7 cellular contexts compared by ENCODE assay signal in genomic region chr6:43723737-43724295, GRCh38. TPM values are rescaled to one million over a fixed set of nuclear protein-coding genes. Genes with fewer than 3 reads are reported as not detected.
DNase-seq lines count a peak whose midpoint lies in the region; ATAC-seq, FAIRE-seq and TF ChIP-seq lines count a peak whose summit lies in the region.

No MANE protein-coding gene starts in this region.

- no peak for TF ChIP-seq POLR2A in HepG2 (IDR thresholded peaks at IDR 0.05; ENCODE audit: insufficient read depth in 1 of 2, low read depth in 2 of 2, low read length in 2 of 2)

- peaks cover 7% of the 10 kb centered on the region for H3K27me3 Mint-ChIP-seq in central memory CD8-positive, alpha-beta T cell

- in situ Hi-C loops in HepG2 (cut with HindIII; ENCODE audit: extremely low pct_ligation_motif_present, low pct_unique_long_range_greater_than_20kb), result loop anchor here (5.0 kb wide), 3 partner anchors 43 to 353 kb away; no protein-coding TSS in a partner anchor

- intact Hi-C loops in HepG2 (cut with micrococcal nuclease; ENCODE audit: unreplicated experiment), result loop anchor here (1.0 to 2.0 kb wide), 8 partner anchors 35 to 355 kb away; no protein-coding TSS in a partner anchor

- DNase-seq in NCI-H1930 (lab: John Stamatoyannopoulos, UW), result peak; percentile 32 to 59
- DNase-seq in activated CD4-positive, CD25-positive, alpha-beta regulatory T cell (lab: John Stamatoyannopoulos, UW), result peak; percentile 22 to 44 (median 36)
- peak; percentile 48 to 49 for DNase-seq in central memory CD8-positive, alpha-beta T cell (ENCODE audit: low spot score in 2 of 2)
- peak; percentile 84 for DNase-seq in HepG2 (ENCODE audit: low spot score)
- DNase-seq in stimulated activated CD8-positive, alpha-beta memory T cell treated with anti-CD3 and anti-CD28 coated beads, Interleukin-4, amount 100 ng/mL, for 24 hours (ENCODE audit: low read depth), result peak; percentile 57

- H3K27ac Mint-ChIP-seq in central memory CD8-positive, alpha-beta T cell (ENCODE audit: low read depth), result peak overlapping the region; percentile 19

- H3K79me2 ChIP-seq in HepG2 (ENCODE audit: insufficient read depth, low read length), result no peaks in the 10 kb centered on the region

- no TSS peak for BruUV-seq in HepG2 (replicated peaks; lab: Mats Ljungman, UMichigan)

- H3K27ac ChIP-seq in HepG2 (ENCODE audit: extremely low read length, insufficient read depth, low read length), result no peak overlapping the region

- peak; percentile 85 for TF ChIP-seq CTCF in GM12874 (IDR thresholded peaks at IDR 0.05; ENCODE audit: insufficient read depth, low read depth, low read length)
- peak; percentile 98 for TF ChIP-seq CTCF in HepG2 (CRISPR knock-in tag; IDR thresholded peaks at IDR 0.05)

- no peak overlapping the region; a peak in 1 of 6 replicates for H3K4me3 ChIP-seq in HepG2 (replicated peaks in 1 of 3; ENCODE audit: insufficient read depth in 1 of 3, low read depth in 2 of 3, low read length in 3 of 3)

- H3K4me2 ChIP-seq in HepG2 (ENCODE audit: low read depth, low read length), result peak overlapping the region; percentile 70; the same call in 1 of the 2 replicates

- no peak overlapping the region for H3K4me3 Mint-ChIP-seq in central memory CD8-positive, alpha-beta T cell

- 27% methylated on average over 9 of the region's 9 CpGs for WGBS in HepG2 (ENCODE audit: low lambda C conversion rate)

- H3K9me3 Mint-ChIP-seq in central memory CD8-positive, alpha-beta T cell, result no peaks in the 10 kb centered on the region

- CTCF ChIA-PET in HepG2 (lab: Yijun Ruan, JAX; ENCODE audit: low intra/inter-chr PET ratio, low total read pairs), result interaction anchor here (0.7 to 3.6 kb wide), 9 partner anchors 35 to 355 kb away, joined by 3 to 23 read pairs (median 6); partner anchors contain the start of gene VEGFA

- TF ChIP-seq EP300 in HepG2 (IDR thresholded peaks at IDR 0.05; ENCODE audit: low read depth in 2 of 2, low read length in 2 of 2) (no peak), HepG2 (CRISPR knock-in tag; IDR thresholded peaks at IDR 0.05; ENCODE audit: borderline replicate concordance) (no peak)

- H3K36me3 ChIP-seq in HepG2 (replicated peaks in 1 of 2; ENCODE audit: control insufficient read depth in 1 of 2, insufficient read depth in 2 of 2, low read length in 2 of 2), result no peaks in the 10 kb centered on the region

- peaks cover 50% of the 10 kb centered on the region for H3K4me1 ChIP-seq in HepG2 (ENCODE audit: insufficient read depth, low read length)

- POLR2A ChIA-PET in HepG2 (lab: Yijun Ruan, JAX), result interaction anchor here (1.5 to 2.0 kb wide), 6 partner anchors 9 to 350 kb away, joined by 4 to 31 read pairs (median 8); partner anchors contain the start of gene VEGFA

- no peak overlapping the region for H3K9ac ChIP-seq in HepG2 (ENCODE audit: insufficient read depth, low read depth, low read length)

- H3K9me3 ChIP-seq in HepG2 (ENCODE audit: low read length), result no peaks in the 10 kb centered on the region

- no peaks in the 10 kb centered on the region for H4K20me1 ChIP-seq in HepG2 (ENCODE audit: insufficient read depth, low read length)

- H2AFZ ChIP-seq in HepG2 (ENCODE audit: low read length), result no peak overlapping the region

- peak; percentile 95 for TF ChIP-seq RAD21 in HepG2 (CRISPR knock-in tag; IDR thresholded peaks at IDR 0.05)

- peaks cover 24% of the 10 kb centered on the region for H3K4me1 Mint-ChIP-seq in central memory CD8-positive, alpha-beta T cell

- H3K36me3 Mint-ChIP-seq in central memory CD8-positive, alpha-beta T cell (ENCODE audit: insufficient read depth), result peaks cover 5% of the 10 kb centered on the region

- FAIRE-seq in HepG2 (lab: Jason Lieb, UNC), result peak; percentile 96

- ATAC-seq in HG02588 (IDR thresholded peaks at IDR 0.05; ENCODE audit: unreplicated experiment) (peak; percentile 59), HepG2 (peak; percentile 91)
- peak; percentile 54 for ATAC-seq in central memory CD8-positive, alpha-beta T cell (replicated peaks; ENCODE audit: extremely low read depth, poor library complexity, severe bottlenecking)

- peaks cover 0 to 5% of the 10 kb centered on the region in 2 experiments; a peak in 2 of 5 replicates for H3K27me3 ChIP-seq in HepG2 (ENCODE audit: control insufficient read depth in 1 of 2, insufficient read depth in 2 of 2, low read length in 2 of 2)

TF ChIP-seq in HepG2, 621 proteins besides CTCF, POLR2A, EP300 and RAD21 (continues in another document):
- TF ChIP-seq AHR (CRISPR knock-in tag; IDR thresholded peaks at IDR 0.05) (no peak), ZNF276 (CRISPR knock-in tag; IDR thresholded peaks at IDR 0.05; ENCODE audit: low read depth) (no peak), TEAD2 (CRISPR knock-in tag; IDR thresholded peaks at IDR 0.05) (peak; percentile 54; the same call in 1 of the 2 replicates)

RNA-seq across cellular contexts. Expression of gene MRPS18A, which starts 36.2 kb away (rescaled TPM):
- 89.1 and 100 TPM in 2 replicates for total RNA-seq in HepG2 (2016; rRNA removed; fragmentation: Illumina TruSeq; extraction: Trizol)
- 51.0 and 53.1 TPM in 2 replicates for total RNA-seq in HepG2 (2016; cell fraction: cytosol; rRNA removed; fragmentation: Illumina TruSeq; extraction: Trizol; ENCODE audit: low read depth)
- 92.0 and 115 TPM in 2 replicates for total RNA-seq in HepG2 (2016; cell fraction: insoluble cytoplasmic fraction; rRNA removed; fragmentation: Illumina TruSeq; extraction: Trizol)
- 52.2 and 52.5 TPM in 2 replicates for total RNA-seq in HepG2 (2016; cell fraction: membrane; rRNA removed; fragmentation: Illumina TruSeq; extraction: Trizol)
- 44.5 and 50.5 TPM in 2 replicates for total RNA-seq in HepG2 (2016; cell fraction: nucleus; rRNA removed; fragmentation: Illumina TruSeq; extraction: Trizol)
- 87.8 and 102 TPM in 2 replicates for polyA plus RNA-seq in HepG2 (2011; rRNA removed)
- 108 and 150 TPM in 2 replicates for polyA plus RNA-seq in HepG2 (2011; cell fraction: cytosol; rRNA removed)
- 43.7 and 43.9 TPM in 2 replicates for polyA plus RNA-seq in HepG2 (2011; cell fraction: nucleus; rRNA removed)
- polyA plus RNA-seq in HepG2 (2012), result 56.6 and 66.1 TPM in 2 replicates
- polyA plus RNA-seq in HepG2 (2016; cell fraction: cytosol; fragmentation: Illumina TruSeq; extraction: Trizol; ENCODE audit: low read depth), result 59.0 and 63.6 TPM in 2 replicates
- polyA plus RNA-seq in HepG2 (2016; cell fraction: insoluble cytoplasmic fraction; fragmentation: Illumina TruSeq; extraction: Trizol; ENCODE audit: low read depth), result 121 and 138 TPM in 2 replicates
- 49.5 and 50.7 TPM in 2 replicates for polyA plus RNA-seq in HepG2 (2016; cell fraction: membrane; fragmentation: Illumina TruSeq; extraction: Trizol; ENCODE audit: low read depth)
- 49.3 and 56.1 TPM in 2 replicates for polyA plus RNA-seq in HepG2 (2016; cell fraction: nucleus; fragmentation: Illumina TruSeq; extraction: Trizol; ENCODE audit: insufficient read depth, low read depth)
- polyA minus RNA-seq in HepG2 (2011; rRNA and poly(A)+ RNA removed; ENCODE audit: low replicate concordance), result 146 and 147 TPM in 2 replicates
- polyA minus RNA-seq in HepG2 (2011; cell fraction: cytosol; rRNA and poly(A)+ RNA removed), result 32.4 and 35.6 TPM in 2 replicates
- 65.1 and 66.4 TPM in 2 replicates for polyA minus RNA-seq in HepG2 (2011; cell fraction: nucleus; rRNA and poly(A)+ RNA removed)

RNA-seq across cellular contexts. Expression of gene VEGFA, which starts 46.2 kb away (rescaled TPM):
- 34.1 and 68.1 TPM in 2 replicates for total RNA-seq in HepG2 (2016; rRNA removed; fragmentation: Illumina TruSeq; extraction: Trizol)
- total RNA-seq in HepG2 (2016; cell fraction: cytosol; rRNA removed; fragmentation: Illumina TruSeq; extraction: Trizol; ENCODE audit: low read depth), result 13.4 and 14.2 TPM in 2 replicates
- total RNA-seq in HepG2 (2016; cell fraction: insoluble cytoplasmic fraction; rRNA removed; fragmentation: Illumina TruSeq; extraction: Trizol), result 26.8 and 72.7 TPM in 2 replicates
- total RNA-seq in HepG2 (2016; cell fraction: membrane; rRNA removed; fragmentation: Illumina TruSeq; extraction: Trizol), result 33.1 and 34.4 TPM in 2 replicates
- total RNA-seq in HepG2 (2016; cell fraction: nucleus; rRNA removed; fragmentation: Illumina TruSeq; extraction: Trizol), result 81.5 and 95.8 TPM in 2 replicates
- polyA plus RNA-seq in HepG2 (2011; rRNA removed), result 629 and 1,104 TPM in 2 replicates
- 292 and 298 TPM in 2 replicates for polyA plus RNA-seq in HepG2 (2011; cell fraction: cytosol; rRNA removed)
- polyA plus RNA-seq in HepG2 (2011; cell fraction: nucleus; rRNA removed), result 3,652 and 4,474 TPM in 2 replicates
- polyA plus RNA-seq in HepG2 (2012), result 463 and 546 TPM in 2 replicates
- polyA plus RNA-seq in HepG2 (2016; cell fraction: cytosol; fragmentation: Illumina TruSeq; extraction: Trizol; ENCODE audit: low read depth), result 9.2 and 10.7 TPM in 2 replicates
- 34.1 and 41.6 TPM in 2 replicates for polyA plus RNA-seq in HepG2 (2016; cell fraction: insoluble cytoplasmic fraction; fragmentation: Illumina TruSeq; extraction: Trizol; ENCODE audit: low read depth)
- polyA plus RNA-seq in HepG2 (2016; cell fraction: membrane; fragmentation: Illumina TruSeq; extraction: Trizol; ENCODE audit: low read depth), result 24.8 and 25.3 TPM in 2 replicates
- polyA plus RNA-seq in HepG2 (2016; cell fraction: nucleus; fragmentation: Illumina TruSeq; extraction: Trizol; ENCODE audit: insufficient read depth, low read depth), result 253 and 267 TPM in 2 replicates
- polyA minus RNA-seq in HepG2 (2011; rRNA and poly(A)+ RNA removed; ENCODE audit: low replicate concordance), result 238 and 645 TPM in 2 replicates
- 122 and 136 TPM in 2 replicates for polyA minus RNA-seq in HepG2 (2011; cell fraction: cytosol; rRNA and poly(A)+ RNA removed)
- 312 and 405 TPM in 2 replicates for polyA minus RNA-seq in HepG2 (2011; cell fraction: nucleus; rRNA and poly(A)+ RNA removed)
